Comparison of ENCODE assay signal across 11 cellular contexts in the genomic region with DNA sequence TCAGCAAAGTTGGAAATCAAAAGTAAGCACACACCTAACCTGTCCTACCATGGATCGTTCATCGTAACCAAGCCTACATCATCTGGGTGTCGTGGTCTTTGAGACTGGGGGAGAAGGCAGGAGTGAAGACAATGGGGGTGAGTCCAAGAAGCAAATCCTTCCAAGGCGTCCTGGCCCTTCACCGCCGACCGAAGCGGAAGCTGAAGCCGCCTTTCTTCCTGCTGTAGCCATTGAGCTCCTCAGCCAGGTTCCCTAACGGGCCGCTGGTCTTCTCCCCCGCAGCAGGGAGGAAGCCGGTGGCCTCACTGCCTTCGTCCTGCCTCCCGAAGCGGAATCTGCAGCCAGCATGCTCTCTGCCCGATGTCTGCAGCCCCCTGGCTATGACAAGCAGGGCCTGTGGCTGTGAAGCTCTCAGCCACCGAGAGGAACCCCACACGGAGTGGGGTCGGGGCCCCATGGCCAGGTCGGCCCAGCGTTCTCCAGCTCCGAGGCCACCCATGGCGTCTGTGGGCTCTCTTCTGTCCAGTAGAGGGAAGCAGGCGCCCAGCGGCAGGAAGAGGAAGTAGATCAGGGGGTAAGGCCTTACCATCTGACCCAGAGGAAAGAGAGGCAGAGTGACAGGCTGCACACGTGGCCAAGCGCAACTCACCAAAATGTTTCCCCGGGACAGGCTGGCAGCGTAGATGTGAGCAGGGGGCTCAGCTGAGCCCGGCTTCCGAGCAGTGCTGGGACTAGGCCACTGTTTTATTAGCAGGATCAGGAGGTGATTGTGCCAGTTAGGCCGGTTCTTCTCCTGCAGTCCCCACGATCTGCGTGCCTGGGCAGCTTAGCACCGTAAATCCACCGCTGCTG. TPM values are rescaled to one million over a fixed set of nuclear protein-coding genes. Genes with fewer than 3 reads are reported as not detected.
A peak's percentile ranks its signal among the peaks of the same experiment; 100 is the strongest.
DNase-seq lines count a peak whose midpoint lies in the region; ATAC-seq, FAIRE-seq and TF ChIP-seq lines count a peak whose summit lies in the region.
"Had no signal": no experiment of that assay in that cellular context is flagged by ENCODE, and none has a peak within 500 bp of the region (broad histone marks: within the 10 kb centered on the region; RNA-seq: fewer than 3 reads in every experiment).

No MANE protein-coding gene starts in this region.

- H3K9ac ChIP-seq in HepG2 (ENCODE audit: insufficient read depth, low read depth, low read length) (no peak overlapping the region), Karpas-422 (ENCODE audit: low read length) (no peak overlapping the region)

- TF ChIP-seq CTCF in HepG2 (CRISPR knock-in tag; IDR thresholded peaks at IDR 0.05), result peak; percentile 37; the same call in 1 of the 2 replicates
- TF ChIP-seq CTCF in upper lobe of left lung (IDR thresholded peaks at IDR 0.05), result peak in 5 of 6 experiments; percentile 15 to 68 (median 49)
- peak in 2 of 6 experiments; percentile 15 to 23 for TF ChIP-seq CTCF in Peyer's patch (IDR thresholded peaks at IDR 0.05)

- TF ChIP-seq POLR2A in HepG2 (IDR thresholded peaks at IDR 0.05; ENCODE audit: insufficient read depth in 1 of 2, low read depth in 2 of 2, low read length in 2 of 2), result no peak
- peak in 1 of 4 donors; percentile 38 for TF ChIP-seq POLR2A in upper lobe of left lung (IDR thresholded peaks at IDR 0.05)
- no peak for TF ChIP-seq POLR2A in Peyer's patch (IDR thresholded peaks at IDR 0.05)

- intact Hi-C loops in HepG2 (cut with micrococcal nuclease; ENCODE audit: unreplicated experiment), result no loop called here

- TF ChIP-seq EP300 in HepG2 (IDR thresholded peaks at IDR 0.05; ENCODE audit: low read depth in 2 of 2, low read length in 2 of 2) (no peak), HepG2 (CRISPR knock-in tag; IDR thresholded peaks at IDR 0.05; ENCODE audit: borderline replicate concordance) (no peak), upper lobe of left lung (IDR thresholded peaks at IDR 0.05) (no peak)

- FAIRE-seq in HepG2 (lab: Jason Lieb, UNC), result no peak
- FAIRE-seq: small intestine had no signal

- DNase-seq in SIG-M5 treated with dmso at 0.1 percent for 504 hours (lab: John Stamatoyannopoulos, UW; ENCODE audit: unreplicated experiment), result peak; percentile 36
- no peak for DNase-seq in SIG-M5 (lab: John Stamatoyannopoulos, UW)
- no peak for DNase-seq in HepG2 (ENCODE audit: low spot score)
- DNase-seq in upper lobe of left lung, result peak; percentile 69 to 85
- DNase-seq in NCI-H2081 (lab: John Stamatoyannopoulos, UW), result no peak
- no peak for DNase-seq in Karpas-422
- DNase-seq in Peyer's patch, result no peak
- DNase-seq: activated T-cell treated with anti-CD3 and anti-CD28 coated beads, Interleukin-2, amount 50 U/mL, for 4 hours; small intestine had no signal

- H3K27me3 ChIP-seq in HepG2 (ENCODE audit: control insufficient read depth in 1 of 2, insufficient read depth in 2 of 2, low read length in 2 of 2) (peaks cover 6 to 24% of the 10 kb centered on the region in 2 experiments; a peak in 3 of 5 replicates), upper lobe of left lung (peaks cover 0 to 5% (median 0%) of the 10 kb centered on the region in 4 donors), Karpas-422 (ENCODE audit: low read length) (no peaks in the 10 kb centered on the region), Peyer's patch (no peaks in the 10 kb centered on the region)

- H3K27ac ChIP-seq in cingulate gyrus (ENCODE audit: low read depth, low read length), result peak overlapping the region; percentile 52
- H3K27ac ChIP-seq in HepG2 (ENCODE audit: extremely low read length, insufficient read depth, low read length), result no peak overlapping the region
- H3K27ac ChIP-seq in upper lobe of left lung, result peak overlapping the region in 3 of 4 donors; percentile 20 to 52 (median 46)
- no peak overlapping the region for H3K27ac ChIP-seq in Karpas-422 (ENCODE audit: low read length)
- H3K27ac ChIP-seq in Peyer's patch, result no peak overlapping the region

- POLR2A ChIA-PET in HepG2 (lab: Yijun Ruan, JAX), result no interaction called here

- no peaks in the 10 kb centered on the region for H3K79me2 ChIP-seq in HepG2 (ENCODE audit: insufficient read depth, low read length)
- no peaks in the 10 kb centered on the region for H3K79me2 ChIP-seq in Karpas-422 (ENCODE audit: low read length)

- no peaks in the 10 kb centered on the region for H3K9me3 ChIP-seq in HepG2 (ENCODE audit: low read length)
- H3K9me3 ChIP-seq in upper lobe of left lung, result no peaks in the 10 kb centered on the region
- H3K9me3 ChIP-seq in Karpas-422 (ENCODE audit: low read length), result no peaks in the 10 kb centered on the region
- no peaks in the 10 kb centered on the region for H3K9me3 ChIP-seq in Peyer's patch

- H3K9me2 ChIP-seq in Karpas-422 (replicated peaks; ENCODE audit: insufficient read depth, low read length), result no peaks in the 10 kb centered on the region

- CTCF ChIA-PET in HepG2 (lab: Yijun Ruan, JAX; ENCODE audit: low intra/inter-chr PET ratio, low total read pairs), result no interaction called here

- H3K4me3 ChIP-seq in HepG2 (replicated peaks in 1 of 3; ENCODE audit: insufficient read depth in 1 of 3, low read depth in 2 of 3, low read length in 3 of 3) (no peak overlapping the region), upper lobe of left lung (peak overlapping the region in 3 of 4 donors; percentile 12 to 31 (median 17)), Karpas-422 (ENCODE audit: low read length) (no peak overlapping the region), Peyer's patch (no peak overlapping the region)

- no peaks in the 10 kb centered on the region for H3K4me1 ChIP-seq in HepG2 (ENCODE audit: insufficient read depth, low read length)
- peaks cover 0 to 10% (median 0%) of the 10 kb centered on the region in 4 donors for H3K4me1 ChIP-seq in upper lobe of left lung
- H3K4me1 ChIP-seq in Karpas-422 (ENCODE audit: low read length), result no peaks in the 10 kb centered on the region
- H3K4me1 ChIP-seq in Peyer's patch, result peaks cover 0 to 5% (median 0%) of the 10 kb centered on the region in 4 donors

- ATAC-seq in HepG2 (peak; percentile 10), upper lobe of left lung (ENCODE audit: low FRiP score in 2 of 2) (peak; percentile 71 to 72)
- ATAC-seq: activated T-cell treated with anti-CD3 and anti-CD28 coated beads, Interleukin-2, amount 50 U/mL, for 4 hours had no signal

- no peak overlapping the region for H2AFZ ChIP-seq in HepG2 (ENCODE audit: low read length)
- no peak overlapping the region for H2AFZ ChIP-seq in Karpas-422 (ENCODE audit: low read length)

- peaks cover 1 to 12% of the 10 kb centered on the region in 2 experiments; a peak in 2 of 5 replicates for H3K36me3 ChIP-seq in HepG2 (replicated peaks in 1 of 2; ENCODE audit: control insufficient read depth in 1 of 2, insufficient read depth in 2 of 2, low read length in 2 of 2)
- H3K36me3 ChIP-seq in upper lobe of left lung, result peaks cover 0 to 52% (median 17%) of the 10 kb centered on the region in 4 donors
- H3K36me3 ChIP-seq in Karpas-422 (ENCODE audit: insufficient read depth, low read length), result no peaks in the 10 kb centered on the region
- H3K36me3 ChIP-seq in Peyer's patch, result peaks cover 0 to 29% (median 0%) of the 10 kb centered on the region in 3 donors

- WGBS in HepG2 (ENCODE audit: low lambda C conversion rate), result 96% methylated on average over 24 of the region's 37 CpGs
- WGBS in upper lobe of left lung, 2 donors, result 62 to 66% methylated on average over 24 to 33 of the region's 37 CpGs

- TF ChIP-seq RAD21 in HepG2 (CRISPR knock-in tag; IDR thresholded peaks at IDR 0.05), result no peak

- BruUV-seq in HepG2 (replicated peaks; lab: Mats Ljungman, UMichigan), result no TSS peak

- in situ Hi-C loops in HepG2 (cut with HindIII; ENCODE audit: extremely low pct_ligation_motif_present, low pct_unique_long_range_greater_than_20kb), result loop anchor here (10.0 kb wide), 1 partner anchor 101 kb away; no protein-coding TSS in a partner anchor

- H4K20me1 ChIP-seq in HepG2 (ENCODE audit: insufficient read depth, low read length), result no peaks in the 10 kb centered on the region
- peaks cover 6% of the 10 kb centered on the region; the same call in 1 of the 2 replicates for H4K20me1 ChIP-seq in Karpas-422 (ENCODE audit: insufficient read depth, low read depth, low read length)

- H3K4me2 ChIP-seq in HepG2 (ENCODE audit: low read depth, low read length) (no peak overlapping the region), Karpas-422 (ENCODE audit: low read depth, low read length, poor library complexity, severe bottlenecking) (no peak overlapping the region)

RNA-seq across cellular contexts. Expression of a gene that starts 3.1 kb away (rescaled TPM):
- total RNA-seq in HepG2 (2016; rRNA removed; fragmentation: Illumina TruSeq; extraction: Trizol), result not detected in 2 replicates
- not detected in 2 replicates for total RNA-seq in HepG2 (2016; cell fraction: cytosol; rRNA removed; fragmentation: Illumina TruSeq; extraction: Trizol; ENCODE audit: low read depth)
- total RNA-seq in HepG2 (2016; cell fraction: insoluble cytoplasmic fraction; rRNA removed; fragmentation: Illumina TruSeq; extraction: Trizol), result not detected in 2 replicates
- not detected in 2 replicates for total RNA-seq in HepG2 (2016; cell fraction: membrane; rRNA removed; fragmentation: Illumina TruSeq; extraction: Trizol)
- not detected in 2 replicates for total RNA-seq in HepG2 (2016; cell fraction: nucleus; rRNA removed; fragmentation: Illumina TruSeq; extraction: Trizol)
- polyA plus RNA-seq in HepG2 (2011; rRNA removed), result not detected in 2 replicates
- not detected in 2 replicates for polyA plus RNA-seq in HepG2 (2011; cell fraction: cytosol; rRNA removed)
- polyA plus RNA-seq in HepG2 (2011; cell fraction: nucleus; rRNA removed), result not detected in 2 replicates
- polyA plus RNA-seq in HepG2 (2012), result 0.15 TPM in 1 of 2 replicates, not detected in the other
- polyA plus RNA-seq in HepG2 (2016; cell fraction: cytosol; fragmentation: Illumina TruSeq; extraction: Trizol; ENCODE audit: low read depth), result not detected in 2 replicates
- polyA plus RNA-seq in HepG2 (2016; cell fraction: insoluble cytoplasmic fraction; fragmentation: Illumina TruSeq; extraction: Trizol; ENCODE audit: low read depth), result not detected in 2 replicates
- polyA plus RNA-seq in HepG2 (2016; cell fraction: membrane; fragmentation: Illumina TruSeq; extraction: Trizol; ENCODE audit: low read depth), result not detected in 2 replicates
- not detected in 2 replicates for polyA plus RNA-seq in HepG2 (2016; cell fraction: nucleus; fragmentation: Illumina TruSeq; extraction: Trizol; ENCODE audit: insufficient read depth, low read depth)
- not detected in 2 replicates for polyA minus RNA-seq in HepG2 (2011; rRNA and poly(A)+ RNA removed; ENCODE audit: low replicate concordance)
- not detected in 2 replicates for polyA minus RNA-seq in HepG2 (2011; cell fraction: cytosol; rRNA and poly(A)+ RNA removed)
- polyA minus RNA-seq in HepG2 (2011; cell fraction: nucleus; rRNA and poly(A)+ RNA removed), result not detected in 2 replicates
- total RNA-seq in upper lobe of left lung, result not detected
- not detected in 2 replicates for total RNA-seq in Karpas-422 (2014; rRNA removed; shearing (Covaris generic); ENCODE audit: low replicate concordance)
- total RNA-seq in Peyer's patch, result not detected
- total RNA-seq: activated T-cell treated with anti-CD3 and anti-CD28 coated beads, Interleukin-2, amount 50 U/mL, for 4 hours; OCI-LY7 had no signal

RNA-seq across cellular contexts. Expression of a gene that starts 45.6 kb away (rescaled TPM):
- total RNA-seq in HepG2 (2016; rRNA removed; fragmentation: Illumina TruSeq; extraction: Trizol) (0.89 TPM in 1 of 2 replicates, not detected in the other), upper lobe of left lung (10 to 100 TPM in 2 of 6 donors, 1 to 10 TPM in 3, under 1 TPM in 1; 0.30 to 15.8 (median 4.1) TPM), Peyer's patch (1 to 10 TPM in 1 of 4 donors, not detected in 3; 3.3 TPM)
- total RNA-seq in HepG2 (2016; cell fraction: cytosol; rRNA removed; fragmentation: Illumina TruSeq; extraction: Trizol; ENCODE audit: low read depth), result 4.4 and 6.3 TPM in 2 replicates
- total RNA-seq in HepG2 (2016; cell fraction: insoluble cytoplasmic fraction; rRNA removed; fragmentation: Illumina TruSeq; extraction: Trizol), result 0.74 and 1.1 TPM in 2 replicates
- 2.3 and 4.5 TPM in 2 replicates for total RNA-seq in HepG2 (2016; cell fraction: membrane; rRNA removed; fragmentation: Illumina TruSeq; extraction: Trizol)
- 0.56 TPM in 1 of 2 replicates, not detected in the other for total RNA-seq in HepG2 (2016; cell fraction: nucleus; rRNA removed; fragmentation: Illumina TruSeq; extraction: Trizol)
- 0.55 and 1.3 TPM in 2 replicates for polyA plus RNA-seq in HepG2 (2011; rRNA removed)
- polyA plus RNA-seq in HepG2 (2011; cell fraction: cytosol; rRNA removed), result 0.55 and 1.1 TPM in 2 replicates
- polyA plus RNA-seq in HepG2 (2011; cell fraction: nucleus; rRNA removed), result 0.40 and 1.6 TPM in 2 replicates
- polyA plus RNA-seq in HepG2 (2012), result 0.09 TPM in 1 of 2 replicates, not detected in the other
- polyA plus RNA-seq in HepG2 (2016; cell fraction: cytosol; fragmentation: Illumina TruSeq; extraction: Trizol; ENCODE audit: low read depth), result 5.8 and 6.8 TPM in 2 replicates
- 0.68 TPM in 1 of 2 replicates, not detected in the other for polyA plus RNA-seq in HepG2 (2016; cell fraction: insoluble cytoplasmic fraction; fragmentation: Illumina TruSeq; extraction: Trizol; ENCODE audit: low read depth)
- 2.8 and 3.7 TPM in 2 replicates for polyA plus RNA-seq in HepG2 (2016; cell fraction: membrane; fragmentation: Illumina TruSeq; extraction: Trizol; ENCODE audit: low read depth)
- polyA plus RNA-seq in HepG2 (2016; cell fraction: nucleus; fragmentation: Illumina TruSeq; extraction: Trizol; ENCODE audit: insufficient read depth, low read depth), result 0.70 and 1.6 TPM in 2 replicates
- 0.92 and 8.0 TPM in 2 replicates for polyA minus RNA-seq in HepG2 (2011; rRNA and poly(A)+ RNA removed; ENCODE audit: low replicate concordance)
- 0.62 TPM in 1 of 2 replicates, not detected in the other for polyA minus RNA-seq in HepG2 (2011; cell fraction: cytosol; rRNA and poly(A)+ RNA removed)
- 1.3 TPM in 1 of 2 replicates, not detected in the other for polyA minus RNA-seq in HepG2 (2011; cell fraction: nucleus; rRNA and poly(A)+ RNA removed)
- not detected in 2 replicates for total RNA-seq in Karpas-422 (2014; rRNA removed; shearing (Covaris generic); ENCODE audit: low replicate concordance)
- total RNA-seq: activated T-cell treated with anti-CD3 and anti-CD28 coated beads, Interleukin-2, amount 50 U/mL, for 4 hours; OCI-LY7 had no signal

RNA-seq across cellular contexts. Expression of a gene that starts 58.4 kb away (rescaled TPM):
- total RNA-seq in HepG2 (2016; rRNA removed; fragmentation: Illumina TruSeq; extraction: Trizol) (19.3 and 20.4 TPM in 2 replicates), upper lobe of left lung (10 to 100 TPM; 39.8 to 56.5 (median 47.0) TPM), Peyer's patch (10 to 100 TPM; 43.6 to 85.8 (median 67.4) TPM)
- 2.2 and 2.4 TPM in 2 replicates for total RNA-seq in HepG2 (2016; cell fraction: cytosol; rRNA removed; fragmentation: Illumina TruSeq; extraction: Trizol; ENCODE audit: low read depth)
- total RNA-seq in HepG2 (2016; cell fraction: insoluble cytoplasmic fraction; rRNA removed; fragmentation: Illumina TruSeq; extraction: Trizol), result 15.8 and 21.7 TPM in 2 replicates
- 9.2 and 9.8 TPM in 2 replicates for total RNA-seq in HepG2 (2016; cell fraction: membrane; rRNA removed; fragmentation: Illumina TruSeq; extraction: Trizol)
- total RNA-seq in HepG2 (2016; cell fraction: nucleus; rRNA removed; fragmentation: Illumina TruSeq; extraction: Trizol), result 21.9 and 22.1 TPM in 2 replicates
- 10.8 and 14.1 TPM in 2 replicates for polyA plus RNA-seq in HepG2 (2011; rRNA removed)
- 11.9 and 13.3 TPM in 2 replicates for polyA plus RNA-seq in HepG2 (2011; cell fraction: cytosol; rRNA removed)
- 13.6 and 15.9 TPM in 2 replicates for polyA plus RNA-seq in HepG2 (2011; cell fraction: nucleus; rRNA removed)
- 17.7 and 20.4 TPM in 2 replicates for polyA plus RNA-seq in HepG2 (2012)
- polyA plus RNA-seq in HepG2 (2016; cell fraction: cytosol; fragmentation: Illumina TruSeq; extraction: Trizol; ENCODE audit: low read depth), result 1.8 and 1.9 TPM in 2 replicates
- polyA plus RNA-seq in HepG2 (2016; cell fraction: insoluble cytoplasmic fraction; fragmentation: Illumina TruSeq; extraction: Trizol; ENCODE audit: low read depth), result 15.4 and 23.6 TPM in 2 replicates
- 4.9 and 5.1 TPM in 2 replicates for polyA plus RNA-seq in HepG2 (2016; cell fraction: membrane; fragmentation: Illumina TruSeq; extraction: Trizol; ENCODE audit: low read depth)
- polyA plus RNA-seq in HepG2 (2016; cell fraction: nucleus; fragmentation: Illumina TruSeq; extraction: Trizol; ENCODE audit: insufficient read depth, low read depth), result 30.9 and 34.3 TPM in 2 replicates
- 34.8 and 80.5 TPM in 2 replicates for polyA minus RNA-seq in HepG2 (2011; rRNA and poly(A)+ RNA removed; ENCODE audit: low replicate concordance)
- 19.1 and 20.7 TPM in 2 replicates for polyA minus RNA-seq in HepG2 (2011; cell fraction: cytosol; rRNA and poly(A)+ RNA removed)
- polyA minus RNA-seq in HepG2 (2011; cell fraction: nucleus; rRNA and poly(A)+ RNA removed), result 24.1 and 29.0 TPM in 2 replicates
- 9.9 and 21.5 TPM in 2 replicates for total RNA-seq in Karpas-422 (2014; rRNA removed; shearing (Covaris generic); ENCODE audit: low replicate concordance)

Comparison
In these comparisons a context has a peak if more than half of its experiments do, and no peak if none do; other contexts are left out.
1. DNase-seq: peak in SIG-M5 treated with dmso at 0.1 percent for 504 hours (single experiment) and upper lobe of left lung (2 of 2); none in SIG-M5 (single experiment), HepG2 (single experiment), NCI-H2081 (0 of 2), Karpas-422 (single experiment) and Peyer's patch (0 of 3).
2. H3K27ac ChIP-seq: peak in cingulate gyrus (single experiment) and upper lobe of left lung (3 of 4); none in HepG2 (single experiment), Karpas-422 (single experiment) and Peyer's patch (0 of 4).
3. H3K4me3 ChIP-seq: peak in upper lobe of left lung (3 of 4); none in HepG2 (0 of 3), Karpas-422 (single experiment) and Peyer's patch (0 of 4).